Comparison of ENCODE assay signal across 9 cellular contexts in genomic region chr11:121372671-121373429, GRCh38.
DNase-seq lines count a peak whose midpoint lies in the region; ATAC-seq and TF ChIP-seq lines count a peak whose summit lies in the region.
"Had no signal": no experiment of that assay in that cellular context is flagged by ENCODE, and none has a peak within 500 bp of the region (broad histone marks: within the 10 kb centered on the region; RNA-seq: fewer than 3 reads in every experiment).

No MANE protein-coding gene starts in this region.

- CTCF ChIA-PET in naive thymus-derived CD4-positive, alpha-beta T cell (lab: Charles Lee): no interaction called here
- CTCF ChIA-PET in Caco-2 (lab: Charles Lee): no interaction called here

- POLR2A ChIA-PET in naive thymus-derived CD4-positive, alpha-beta T cell (lab: Charles Lee): interaction anchor here (0.5 to 1.7 kb wide), 11 partner anchors 8 to 1699 kb away, joined by 3 to 6 read pairs (median 4); partner anchors contain the start of gene SORL1-AS1
- POLR2A ChIA-PET in Caco-2 (lab: Charles Lee): no interaction called here

- H3K4me1 ChIP-seq in HUES64 (ENCODE audit: insufficient read depth, low read length): peaks cover 59% of the 10 kb centered on the region
- peaks cover 7 to 59% of the 10 kb centered on the region in 2 donors for H3K4me1 ChIP-seq in naive thymus-derived CD4-positive, alpha-beta T cell (ENCODE audit: control insufficient read depth in 2 of 2, insufficient read depth in 2 of 2, low read length in 2 of 2)
- no peaks in the 10 kb centered on the region for H3K4me1 ChIP-seq in Caco-2

- peak; percentile 76 for DNase-seq in activated CD4-positive, alpha-beta T cell treated with anti-CD3 and anti-CD28 coated beads, Interleukin-2, amount 10 ng/mL, durations not matched to agents 24 days and 14 days
- DNase-seq in activated CD4-positive, alpha-beta T cell treated with anti-CD3 and anti-CD28 coated beads, Interleukin-2, amount 50 U/mL, for 1 hour: no peak
- peak in 5 of 9 donors; percentile 19 to 34 (median 23) for DNase-seq in naive thymus-derived CD4-positive, alpha-beta T cell
- DNase-seq in Caco-2 (no peak), OCI-M2 (lab: John Stamatoyannopoulos, UW; ENCODE audit: unreplicated experiment) (no peak), medulla oblongata (ENCODE audit: extremely low spot score) (no peak)
- DNase-seq: glutamatergic neuron had no signal

- peak overlapping the region; percentile 78 for H3K27ac ChIP-seq in HUES64 (ENCODE audit: low read depth, low read length)
- peak overlapping the region; percentile 4 for H3K27ac ChIP-seq in naive thymus-derived CD4-positive, alpha-beta T cell (ENCODE audit: low read depth, low read length)

- no peak for TF ChIP-seq CTCF in Caco-2 (IDR thresholded peaks at IDR 0.05; ENCODE audit: insufficient read depth in 1 of 2, low read depth in 1 of 2, low read length in 1 of 2, severe bottlenecking in 1 of 2, unreplicated experiment in 1 of 2)

- no peaks in the 10 kb centered on the region for H3K27me3 Mint-ChIP-seq in activated CD4-positive, alpha-beta T cell treated with anti-CD3 and anti-CD28 coated beads, Interleukin-2, amount 10 ng/mL, durations not matched to agents 24 days and 14 days
- no peaks in the 10 kb centered on the region for H3K27me3 Mint-ChIP-seq in naive thymus-derived CD4-positive, alpha-beta T cell
- H3K27me3 Mint-ChIP-seq in Caco-2 (ENCODE audit: insufficient read depth, unreplicated experiment): peaks cover 4% of the 10 kb centered on the region

- peaks cover 43% of the 10 kb centered on the region for H3K4me1 Mint-ChIP-seq in activated CD4-positive, alpha-beta T cell treated with anti-CD3 and anti-CD28 coated beads, Interleukin-2, amount 10 ng/mL, durations not matched to agents 24 days and 14 days
- peaks cover 35 to 99% (median 79%) of the 10 kb centered on the region in 7 donors for H3K4me1 Mint-ChIP-seq in naive thymus-derived CD4-positive, alpha-beta T cell
- H3K4me1 Mint-ChIP-seq in Caco-2 (ENCODE audit: low read depth, unreplicated experiment): no peaks in the 10 kb centered on the region

- no peak overlapping the region for H3K9ac ChIP-seq in HUES64 (ENCODE audit: low read depth, low read length)

- H3K4me3 Mint-ChIP-seq in activated CD4-positive, alpha-beta T cell treated with anti-CD3 and anti-CD28 coated beads, Interleukin-2, amount 10 ng/mL, durations not matched to agents 24 days and 14 days: peak overlapping the region; percentile 49
- peak overlapping the region; percentile 34 to 83 (median 68) for H3K4me3 Mint-ChIP-seq in naive thymus-derived CD4-positive, alpha-beta T cell
- H3K4me3 Mint-ChIP-seq in Caco-2 (ENCODE audit: unreplicated experiment): no peak overlapping the region

- peak; percentile 77 for ATAC-seq in GM21825 (IDR thresholded peaks at IDR 0.05; ENCODE audit: unreplicated experiment)
- ATAC-seq in naive thymus-derived CD4-positive, alpha-beta T cell: peak; percentile 56

- H3K36me3 ChIP-seq in HUES64 (ENCODE audit: insufficient read depth, low read length) (no peaks in the 10 kb centered on the region), Caco-2 (ENCODE audit: control insufficient read depth, insufficient read depth, low read length) (no peaks in the 10 kb centered on the region)
- no peaks in the 10 kb centered on the region for H3K36me3 ChIP-seq in naive thymus-derived CD4-positive, alpha-beta T cell (ENCODE audit: control insufficient read depth in 2 of 3, insufficient read depth in 3 of 3, low read length in 3 of 3)

- no TSS peak for BruUV-seq in Caco-2 (replicated peaks; lab: Mats Ljungman, UMichigan)

- WGBS in HUES64: 50% methylated on average over 7 of the region's 7 CpGs

- H3K27ac Mint-ChIP-seq in activated CD4-positive, alpha-beta T cell treated with anti-CD3 and anti-CD28 coated beads, Interleukin-2, amount 10 ng/mL, durations not matched to agents 24 days and 14 days: peak overlapping the region; percentile 66
- H3K27ac Mint-ChIP-seq in naive thymus-derived CD4-positive, alpha-beta T cell: peak overlapping the region; percentile 72 to 92 (median 83)
- H3K27ac Mint-ChIP-seq in Caco-2 (ENCODE audit: unreplicated experiment): no peak overlapping the region

- H3K27me3 ChIP-seq in HUES64 (ENCODE audit: insufficient read depth, low read length) (no peaks in the 10 kb centered on the region), Caco-2 (replicated peaks; ENCODE audit: control insufficient read depth, insufficient read depth, low read length) (no peaks in the 10 kb centered on the region)
- H3K27me3 ChIP-seq in naive thymus-derived CD4-positive, alpha-beta T cell (ENCODE audit: control insufficient read depth in 2 of 2, insufficient read depth in 2 of 2, low read length in 2 of 2): no peaks in the 10 kb centered on the region

- peaks cover 15% of the 10 kb centered on the region for H3K9me3 Mint-ChIP-seq in activated CD4-positive, alpha-beta T cell treated with anti-CD3 and anti-CD28 coated beads, Interleukin-2, amount 10 ng/mL, durations not matched to agents 24 days and 14 days
- H3K9me3 Mint-ChIP-seq in naive thymus-derived CD4-positive, alpha-beta T cell: peaks cover 0 to 10% (median 0%) of the 10 kb centered on the region in 11 donors
- H3K9me3 Mint-ChIP-seq in Caco-2 (ENCODE audit: unreplicated experiment): no peaks in the 10 kb centered on the region

- intact Hi-C loops in activated CD4-positive, alpha-beta T cell treated with anti-CD3 and anti-CD28 coated beads, Interleukin-2, amount 10 ng/mL, durations not matched to agents 24 days and 14 days (cut with micrococcal nuclease): loop anchor here (5.0 kb wide), 1 partner anchor 44 kb away; no protein-coding TSS in a partner anchor
- intact Hi-C loops in naive thymus-derived CD4-positive, alpha-beta T cell (cut with micrococcal nuclease): loop anchor here in 1 of 2 donors (5.0 kb wide), 1 partner anchor 36 kb away; no protein-coding TSS in a partner anchor
- intact Hi-C loops in Caco-2 (cut with micrococcal nuclease; ENCODE audit: unreplicated experiment): no loop called here

- H3K36me3 Mint-ChIP-seq in activated CD4-positive, alpha-beta T cell treated with anti-CD3 and anti-CD28 coated beads, Interleukin-2, amount 10 ng/mL, durations not matched to agents 24 days and 14 days (ENCODE audit: low read depth): peaks cover 4% of the 10 kb centered on the region
- peaks cover 0 to 30% (median 0%) of the 10 kb centered on the region in 5 donors for H3K36me3 Mint-ChIP-seq in naive thymus-derived CD4-positive, alpha-beta T cell
- no peaks in the 10 kb centered on the region for H3K36me3 Mint-ChIP-seq in Caco-2 (ENCODE audit: insufficient read depth, unreplicated experiment)

- H3K9me3 ChIP-seq in HUES64 (ENCODE audit: insufficient read depth, low read depth, low read length) (no peaks in the 10 kb centered on the region), Caco-2 (no peaks in the 10 kb centered on the region)
- no peaks in the 10 kb centered on the region for H3K9me3 ChIP-seq in naive thymus-derived CD4-positive, alpha-beta T cell (ENCODE audit: control insufficient read depth in 2 of 3, low read length in 3 of 3)

- H3K4me3 ChIP-seq in HUES64 (ENCODE audit: low read length): peak overlapping the region; percentile 15; the same call in 1 of the 2 replicates
- peak overlapping the region; percentile 1 for H3K4me3 ChIP-seq in naive thymus-derived CD4-positive, alpha-beta T cell (ENCODE audit: low read length)
- no peak overlapping the region for H3K4me3 ChIP-seq in Caco-2 (ENCODE audit: low read depth, low read length)

Comparison
In these comparisons a context has a peak if more than half of its experiments do, and no peak if none do; other contexts are left out.
1. DNase-seq: peak in activated CD4-positive, alpha-beta T cell treated with anti-CD3 and anti-CD28 coated beads, Interleukin-2, amount 10 ng/mL, durations not matched to agents 24 days and 14 days (single experiment) and naive thymus-derived CD4-positive, alpha-beta T cell (5 of 9); none in activated CD4-positive, alpha-beta T cell treated with anti-CD3 and anti-CD28 coated beads, Interleukin-2, amount 50 U/mL, for 1 hour (single experiment), Caco-2 (0 of 2), OCI-M2 (single experiment) and medulla oblongata (single experiment).